3 cellular contexts compared by ENCODE assay signal in genomic region chr9:110104201-110104845, GRCh38.
TF ChIP-seq lines count a peak whose summit lies in the region.

No MANE protein-coding gene starts in this region.

TF ChIP-seq in SK-N-SH treated with all-trans-retinoic acid at 6 μM for 48 hours, 23 proteins besides CTCF, POLR2A, EP300 and RAD21:
- 0 out of 2 replicates have a peak, but pooled peaks have one; percentile 9 for TF ChIP-seq ISL1 (CRISPR knock-in tag; IDR thresholded peaks at IDR 0.05)
- TF ChIP-seq ZNF565 (CRISPR knock-in tag; conservative IDR thresholded peaks at IDR 0.05; ENCODE audit: low read depth) = no peak

TF ChIP-seq in SK-N-SH, 30 proteins besides CTCF, POLR2A, EP300 and RAD21:
- no peak for TF ChIP-seq FOXM1 (IDR thresholded peaks at IDR 0.05; ENCODE audit: low read depth)
- no peak for TF ChIP-seq POLR2AphosphoS5 (IDR thresholded peaks at IDR 0.05; ENCODE audit: low read depth, low read length)
- no peak for TF ChIP-seq NFIC (IDR thresholded peaks at IDR 0.05; ENCODE audit: borderline replicate concordance)
- no peak for TF ChIP-seq JUND (IDR thresholded peaks at IDR 0.05)
- TF ChIP-seq SIN3A (IDR thresholded peaks at IDR 0.05; ENCODE audit: borderline replicate concordance, low read depth, low read length) = no peak

TF ChIP-seq in GM12878, 131 proteins besides CTCF, POLR2A, EP300 and RAD21:
- no peak for TF ChIP-seq SREBF2 (IDR thresholded peaks at IDR 0.05; ENCODE audit: low read length)
- 0 out of 2 replicates have a peak, but pooled peaks have one; percentile 33 for TF ChIP-seq EED (IDR thresholded peaks at IDR 0.05; ENCODE audit: low read depth)
- TF ChIP-seq TCF12 (IDR thresholded peaks at IDR 0.05; ENCODE audit: low read depth, low read length) = no peak
- TF ChIP-seq CBX5 (IDR thresholded peaks at IDR 0.05; ENCODE audit: low read depth) = no peak
- TF ChIP-seq IKZF2 (IDR thresholded peaks at IDR 0.05) = 0 out of 4 replicates have a peak, but pooled peaks of 1 of the 2 experiments have one; percentile 30
- peak; percentile 67; the same call in 1 of the 2 replicates for TF ChIP-seq ATF7 (IDR thresholded peaks at IDR 0.05; ENCODE audit: low read depth)
- TF ChIP-seq JUNB (IDR thresholded peaks at IDR 0.05) = peak; percentile 19; the same call in 1 of the 2 replicates
- TF ChIP-seq HDGF (IDR thresholded peaks at IDR 0.05) = no peak
- no peak for TF ChIP-seq RAD51 (IDR thresholded peaks at IDR 0.05)
